In genomic region chr14:99189201-99189801, GRCh38 we compare ENCODE assay signal across 13 cellular contexts.
DNase-seq lines count a peak whose midpoint lies in the region; ATAC-seq and TF ChIP-seq lines count a peak whose summit lies in the region.
"Had no signal": no experiment of that assay in that cellular context is flagged by ENCODE, and none has a peak within 500 bp of the region (broad histone marks: within the 10 kb centered on the region; RNA-seq: fewer than 3 reads in every experiment).

No MANE protein-coding gene starts in this region.

- H3K4me1 Mint-ChIP-seq in WTC11: peaks cover 56% of the 10 kb centered on the region

- TF ChIP-seq CTCF in spleen (IDR thresholded peaks at IDR 0.05 in 8 of 11, conservative IDR thresholded peaks at IDR 0.05 in 3 of 11) (no peak), WTC11 (IDR thresholded peaks at IDR 0.05) (no peak), GM13976 (IDR thresholded peaks at IDR 0.05; ENCODE audit: borderline replicate concordance, control extremely low read depth, extremely low read depth, insufficient read depth, missing control alignments) (no peak)

- H3K36me3 ChIP-seq in SK-N-MC (ENCODE audit: insufficient read depth, low read length) (peaks cover 79% of the 10 kb centered on the region), spleen (no peaks in the 10 kb centered on the region)
- H3K36me3 ChIP-seq: SJCRH30 had no signal

- H3K27ac Mint-ChIP-seq in WTC11: no peak overlapping the region
- H3K27ac Mint-ChIP-seq: type B pancreatic cell had no signal

- H3K4me3 ChIP-seq in SK-N-MC (peak overlapping the region; percentile 67), spleen (peak overlapping the region in 1 of 8 donors; percentile 46)
- H3K4me3 ChIP-seq: SJCRH30 had no signal

- in situ Hi-C loops in GM13976 (cut with MboI; ENCODE audit: low sequenced_read_pairs, unreplicated experiment): no loop called here

- no peak for TF ChIP-seq POLR2A in spleen (IDR thresholded peaks at IDR 0.05)

- H3K4me1 ChIP-seq in spleen: peaks cover 0 to 94% (median 31%) of the 10 kb centered on the region in 6 donors
- H3K4me1 ChIP-seq: SJCRH30 had no signal

- no peak overlapping the region for H3K4me3 Mint-ChIP-seq in WTC11
- H3K4me3 Mint-ChIP-seq: type B pancreatic cell had no signal

- H3K27me3 ChIP-seq in spleen (replicated peaks in 1 of 7): peaks cover 0 to 13% (median 0%) of the 10 kb centered on the region in 7 donors
- H3K27me3 ChIP-seq: SJCRH30 had no signal

- H3K27me3 Mint-ChIP-seq in WTC11 (ENCODE audit: low read depth): no peaks in the 10 kb centered on the region
- H3K27me3 Mint-ChIP-seq: type B pancreatic cell had no signal

- CTCF ChIA-PET in WTC11 (lab: Charles Lee): interaction anchor here (0.9 to 2.8 kb wide), 21 partner anchors 10 to 226 kb away, joined by 3 to 17 read pairs (median 5); no protein-coding TSS in a partner anchor

- no peaks in the 10 kb centered on the region for H3K9me3 Mint-ChIP-seq in WTC11
- H3K9me3 Mint-ChIP-seq: type B pancreatic cell had no signal

- peak overlapping the region; percentile 85 for H3K27ac ChIP-seq in SK-N-MC
- peak overlapping the region in 4 of 8 donors; percentile 31 to 65 (median 53) for H3K27ac ChIP-seq in spleen
- H3K27ac ChIP-seq: SJCRH30 had no signal

- intact Hi-C loops in spleen (cut with DNase I; ENCODE audit: low total_unique reads): no loop called here

- H3K9ac ChIP-seq in SK-N-MC (ENCODE audit: insufficient read length): peak overlapping the region; percentile 43

- no peaks in the 10 kb centered on the region for H3K36me3 Mint-ChIP-seq in WTC11

- POLR2A ChIA-PET in WTC11 (lab: Charles Lee): no interaction called here

- H3K9me3 ChIP-seq in SK-N-MC (ENCODE audit: low read depth, low read length) (no peaks in the 10 kb centered on the region), spleen (no peaks in the 10 kb centered on the region)
- H3K9me3 ChIP-seq: SJCRH30 had no signal

- ATAC-seq in WTC11 (no peak), HG02938 (IDR thresholded peaks at IDR 0.05; ENCODE audit: unreplicated experiment) (no peak)
- ATAC-seq: left cardiac atrium had no signal

- DNase-seq in SK-N-MC (ENCODE audit: low read depth, low spot score): no peak
- peak; percentile 42 for DNase-seq in activated CD8-positive, alpha-beta memory T cell treated with anti-CD3 and anti-CD28 coated beads, Interleukin-2, amount 50 U/mL, for 4 hours
- DNase-seq in cerebellum (ENCODE audit: low spot score): peak; percentile 24
- DNase-seq in spleen: peak; percentile 84
- DNase-seq in WTC11 (ENCODE audit: low spot score): no peak
- DNase-seq in GM13976 (ENCODE audit: low spot score): no peak
- DNase-seq: cortex of kidney, left cardiac atrium, MV-4-11, NCI-H774, SJCRH30 had no signal

- WGBS in spleen, 5 donors: 79 to 85% (median 82%) methylated on average over 21 to 26 of the region's 26 CpGs

TF ChIP-seq in WTC11, 78 proteins besides CTCF, POLR2A, EP300 and RAD21:
- TF ChIP-seq CBFB (CRISPR knock-in tag; IDR thresholded peaks at IDR 0.05; ENCODE audit: low read depth) (no peak), KAT7 (CRISPR knock-in tag; IDR thresholded peaks at IDR 0.05; ENCODE audit: borderline replicate concordance) (no peak), GTF2I (CRISPR knock-in tag; conservative IDR thresholded peaks at IDR 0.05) (no peak), ATF2 (CRISPR knock-in tag; IDR thresholded peaks at IDR 0.05; ENCODE audit: borderline replicate concordance, low read depth) (no peak), ATF6 (CRISPR knock-in tag; IDR thresholded peaks at IDR 0.05) (no peak), HMGXB4 (CRISPR knock-in tag; IDR thresholded peaks at IDR 0.05) (no peak), CDX4 (CRISPR knock-in tag; IDR thresholded peaks at IDR 0.05; ENCODE audit: borderline replicate concordance) (no peak), ZNF671 (CRISPR knock-in tag; IDR thresholded peaks at IDR 0.05) (no peak)
- TF ChIP-seq, protein P1, sequence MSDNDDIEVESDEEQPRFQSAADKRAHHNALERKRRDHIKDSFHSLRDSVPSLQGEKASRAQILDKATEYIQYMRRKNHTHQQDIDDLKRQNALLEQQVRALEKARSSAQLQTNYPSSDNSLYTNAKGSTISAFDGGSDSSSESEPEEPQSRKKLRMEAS (CRISPR knock-in tag; IDR thresholded peaks at IDR 0.05): no peak

Comparison
In these comparisons a context has a peak if more than half of its experiments do, and no peak if none do; other contexts are left out.
1. DNase-seq: peak in activated CD8-positive, alpha-beta memory T cell treated with anti-CD3 and anti-CD28 coated beads, Interleukin-2, amount 50 U/mL, for 4 hours (single experiment), cerebellum (single experiment) and spleen (single experiment); none in SK-N-MC (single experiment), WTC11 (single experiment) and GM13976 (single experiment).